13 cellular contexts compared by ENCODE assay signal in genomic region chr12:85626782-85627171, GRCh38.
"Had no signal": no experiment of that assay in that cellular context is flagged by ENCODE, and none has a peak within 500 bp of the region (broad histone marks: within the 10 kb centered on the region; RNA-seq: fewer than 3 reads in every experiment).

No MANE protein-coding gene starts in this region.

- H3K79me2 ChIP-seq: hepatocyte had no signal

- H3K27me3 Mint-ChIP-seq: activated B cell treated with CpG ODN at 0.5 μM for 24 hours; activated naive CD4-positive, alpha-beta T cell treated with anti-CD3 and anti-CD28 coated beads, Interleukin-2, amount 50 U/mL, for 24 hours; naive B cell; stimulated activated memory B cell treated with anti-CD40 and anti-IgM and Interleukin-4, amounts not matched to agents 10 μg/mL and 1 μg/mL and 100 μg/mL, for 72 hours; T-helper 17 cell had no signal

- H3K4me1 ChIP-seq: esophagus muscularis mucosa, gastrocnemius medialis, tibial nerve had no signal

- H3K4me3 ChIP-seq: dorsolateral prefrontal cortex, esophagus muscularis mucosa, gastrocnemius medialis, hepatocyte, tibial nerve had no signal

- ATAC-seq: gastrocnemius medialis; stimulated activated memory B cell treated with anti-CD40 and anti-IgM and Interleukin-4, amounts not matched to agents 10 μg/mL and 1 μg/mL and 100 μg/mL, for 72 hours; T-helper 17 cell had no signal

- H3K4me3 Mint-ChIP-seq: activated B cell treated with CpG ODN at 0.5 μM for 24 hours; activated naive CD4-positive, alpha-beta T cell treated with anti-CD3 and anti-CD28 coated beads, Interleukin-2, amount 50 U/mL, for 24 hours; mesothelial cell of epicardium; naive B cell; stimulated activated memory B cell treated with anti-CD40 and anti-IgM and Interleukin-4, amounts not matched to agents 10 μg/mL and 1 μg/mL and 100 μg/mL, for 72 hours; T-helper 17 cell had no signal

- H3K27me3 ChIP-seq: dorsolateral prefrontal cortex, esophagus muscularis mucosa, gastrocnemius medialis, hepatocyte, neutrophil, tibial nerve had no signal

- H3K27ac ChIP-seq: dorsolateral prefrontal cortex, esophagus muscularis mucosa, gastrocnemius medialis, hepatocyte, neutrophil, tibial nerve had no signal

- H3K4me2 ChIP-seq: hepatocyte had no signal

- DNase-seq: activated B cell treated with CpG ODN at 0.5 μM for 24 hours; dorsolateral prefrontal cortex; gastrocnemius medialis; naive B cell; stimulated activated CD4-positive, alpha-beta T cell treated with anti-CD3 and anti-CD28 coated beads, Interleukin-1b, Interleukin-23, amount 100 ng/mL, for 48 hours; T-helper 17 cell had no signal

- H2AFZ ChIP-seq: hepatocyte had no signal

- H3K27ac Mint-ChIP-seq: activated B cell treated with CpG ODN at 0.5 μM for 24 hours; activated naive CD4-positive, alpha-beta T cell treated with anti-CD3 and anti-CD28 coated beads, Interleukin-2, amount 50 U/mL, for 24 hours; mesothelial cell of epicardium; naive B cell; stimulated activated memory B cell treated with anti-CD40 and anti-IgM and Interleukin-4, amounts not matched to agents 10 μg/mL and 1 μg/mL and 100 μg/mL, for 72 hours; T-helper 17 cell had no signal

- H3K9me3 ChIP-seq: esophagus muscularis mucosa, gastrocnemius medialis, neutrophil, tibial nerve had no signal

- H3K36me3 ChIP-seq: esophagus muscularis mucosa, gastrocnemius medialis, neutrophil, tibial nerve had no signal

- H3K36me3 Mint-ChIP-seq: activated naive CD4-positive, alpha-beta T cell treated with anti-CD3 and anti-CD28 coated beads, Interleukin-2, amount 50 U/mL, for 24 hours; mesothelial cell of epicardium; naive B cell; stimulated activated memory B cell treated with anti-CD40 and anti-IgM and Interleukin-4, amounts not matched to agents 10 μg/mL and 1 μg/mL and 100 μg/mL, for 72 hours had no signal

- H3K4me1 Mint-ChIP-seq: activated B cell treated with CpG ODN at 0.5 μM for 24 hours; activated naive CD4-positive, alpha-beta T cell treated with anti-CD3 and anti-CD28 coated beads, Interleukin-2, amount 50 U/mL, for 24 hours; naive B cell; stimulated activated memory B cell treated with anti-CD40 and anti-IgM and Interleukin-4, amounts not matched to agents 10 μg/mL and 1 μg/mL and 100 μg/mL, for 72 hours; T-helper 17 cell had no signal
